In the genomic region with DNA sequence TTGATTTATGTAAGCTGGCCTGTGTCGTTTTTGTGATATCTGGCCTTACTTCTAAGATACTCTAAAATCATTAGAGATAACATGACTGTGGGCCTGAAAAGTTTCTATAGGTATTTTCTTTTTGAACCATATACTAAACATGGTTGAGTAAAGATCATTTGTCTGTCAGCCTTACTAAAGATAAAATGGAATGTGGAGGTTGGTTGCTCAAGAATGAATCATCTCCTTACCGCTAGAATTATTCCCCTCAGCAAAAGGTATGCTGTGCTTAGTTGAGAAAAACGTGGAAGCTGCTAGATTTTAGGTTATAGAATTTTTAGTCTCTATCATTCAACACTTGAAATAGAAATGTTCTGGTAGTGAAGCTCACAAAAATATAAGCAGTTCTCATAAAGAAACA, we compare ENCODE assay signal across 13 cellular contexts.
DNase-seq lines count a peak whose midpoint lies in the region; ATAC-seq and TF ChIP-seq lines count a peak whose summit lies in the region.
"Had no signal": no experiment of that assay in that cellular context is flagged by ENCODE, and none has a peak within 500 bp of the region (broad histone marks: within the 10 kb centered on the region; RNA-seq: fewer than 3 reads in every experiment).

No MANE protein-coding gene starts in this region.

- DNase-seq in ELR (ENCODE audit: low read depth) (peak; percentile 46), NCI-H226 (peak; percentile 82), choroid plexus epithelial cell (ENCODE audit: low read depth) (peak; percentile 91), NCI-H1417 (lab: John Stamatoyannopoulos, UW) (no peak)
- DNase-seq in activated CD4-positive, alpha-beta T cell treated with anti-CD3 and anti-CD28 coated beads, Interleukin-2, amount 10 ng/mL, durations not matched to agents 7 days and 5 days = no peak
- DNase-seq in activated CD8-positive, alpha-beta memory T cell treated with anti-CD3 and anti-CD28 coated beads, Interleukin-2, amount 50 U/mL, for 48 hours = no peak
- DNase-seq: amygdala, erythroblast, left cardiac atrium, NCI-H526 had no signal

- no peak overlapping the region for H3K4me3 Mint-ChIP-seq in nephron
- no peak overlapping the region for H3K4me3 Mint-ChIP-seq in activated CD4-positive, alpha-beta T cell treated with anti-CD3 and anti-CD28 coated beads, Interleukin-2, amount 10 ng/mL, durations not matched to agents 7 days and 5 days

- no peak for ATAC-seq in GM21825 (IDR thresholded peaks at IDR 0.05; ENCODE audit: unreplicated experiment)

- H3K4me1 Mint-ChIP-seq in nephron = peaks cover 30% of the 10 kb centered on the region
- H3K4me1 Mint-ChIP-seq in activated CD4-positive, alpha-beta T cell treated with anti-CD3 and anti-CD28 coated beads, Interleukin-2, amount 10 ng/mL, durations not matched to agents 7 days and 5 days = no peaks in the 10 kb centered on the region

- peaks cover 32% of the 10 kb centered on the region for H3K9me3 Mint-ChIP-seq in nephron
- peaks cover 3% of the 10 kb centered on the region for H3K9me3 Mint-ChIP-seq in activated CD4-positive, alpha-beta T cell treated with anti-CD3 and anti-CD28 coated beads, Interleukin-2, amount 10 ng/mL, durations not matched to agents 7 days and 5 days

- peak overlapping the region; percentile 74 to 93 (median 88) for H3K27ac Mint-ChIP-seq in nephron
- H3K27ac Mint-ChIP-seq in activated CD4-positive, alpha-beta T cell treated with anti-CD3 and anti-CD28 coated beads, Interleukin-2, amount 10 ng/mL, durations not matched to agents 7 days and 5 days = no peak overlapping the region

- no peak for TF ChIP-seq CTCF in choroid plexus epithelial cell (conservative IDR thresholded peaks at IDR 0.05; ENCODE audit: low read depth, low read length)
- TF ChIP-seq CTCF in nephron (IDR thresholded peaks at IDR 0.05; ENCODE audit: unreplicated experiment in 3 of 3) = no peak

- CTCF ChIA-PET in activated CD4-positive, alpha-beta T cell treated with anti-CD3 and anti-CD28 coated beads, Interleukin-2, amount 10 ng/mL, durations not matched to agents 7 days and 5 days (lab: Charles Lee) = interaction anchor here (1.3 kb wide), 1 partner anchor 90 kb away, joined by 3 read pairs; no protein-coding TSS in a partner anchor

- H3K4me3 ChIP-seq in choroid plexus epithelial cell (ENCODE audit: low read depth, low read length) = no peak overlapping the region
- H3K4me3 ChIP-seq: ovary had no signal

- H3K27me3 Mint-ChIP-seq in nephron (ENCODE audit: low read depth) = no peaks in the 10 kb centered on the region
- H3K27me3 Mint-ChIP-seq in activated CD4-positive, alpha-beta T cell treated with anti-CD3 and anti-CD28 coated beads, Interleukin-2, amount 10 ng/mL, durations not matched to agents 7 days and 5 days = no peaks in the 10 kb centered on the region

- peaks cover 12% of the 10 kb centered on the region for H3K36me3 Mint-ChIP-seq in nephron (ENCODE audit: low read depth)
- H3K36me3 Mint-ChIP-seq in activated CD4-positive, alpha-beta T cell treated with anti-CD3 and anti-CD28 coated beads, Interleukin-2, amount 10 ng/mL, durations not matched to agents 7 days and 5 days (ENCODE audit: low read depth) = no peaks in the 10 kb centered on the region

- POLR2A ChIA-PET in activated CD4-positive, alpha-beta T cell treated with anti-CD3 and anti-CD28 coated beads, Interleukin-2, amount 10 ng/mL, durations not matched to agents 7 days and 5 days (lab: Charles Lee) = no interaction called here

Comparison
In these comparisons a context has a peak if more than half of its experiments do, and no peak if none do; other contexts are left out.
1. DNase-seq: peak in ELR (single experiment), NCI-H226 (single experiment) and choroid plexus epithelial cell (single experiment); none in NCI-H1417 (0 of 3), activated CD4-positive, alpha-beta T cell treated with anti-CD3 and anti-CD28 coated beads, Interleukin-2, amount 10 ng/mL, durations not matched to agents 7 days and 5 days (single experiment) and activated CD8-positive, alpha-beta memory T cell treated with anti-CD3 and anti-CD28 coated beads, Interleukin-2, amount 50 U/mL, for 48 hours (single experiment).